In the genomic region with DNA sequence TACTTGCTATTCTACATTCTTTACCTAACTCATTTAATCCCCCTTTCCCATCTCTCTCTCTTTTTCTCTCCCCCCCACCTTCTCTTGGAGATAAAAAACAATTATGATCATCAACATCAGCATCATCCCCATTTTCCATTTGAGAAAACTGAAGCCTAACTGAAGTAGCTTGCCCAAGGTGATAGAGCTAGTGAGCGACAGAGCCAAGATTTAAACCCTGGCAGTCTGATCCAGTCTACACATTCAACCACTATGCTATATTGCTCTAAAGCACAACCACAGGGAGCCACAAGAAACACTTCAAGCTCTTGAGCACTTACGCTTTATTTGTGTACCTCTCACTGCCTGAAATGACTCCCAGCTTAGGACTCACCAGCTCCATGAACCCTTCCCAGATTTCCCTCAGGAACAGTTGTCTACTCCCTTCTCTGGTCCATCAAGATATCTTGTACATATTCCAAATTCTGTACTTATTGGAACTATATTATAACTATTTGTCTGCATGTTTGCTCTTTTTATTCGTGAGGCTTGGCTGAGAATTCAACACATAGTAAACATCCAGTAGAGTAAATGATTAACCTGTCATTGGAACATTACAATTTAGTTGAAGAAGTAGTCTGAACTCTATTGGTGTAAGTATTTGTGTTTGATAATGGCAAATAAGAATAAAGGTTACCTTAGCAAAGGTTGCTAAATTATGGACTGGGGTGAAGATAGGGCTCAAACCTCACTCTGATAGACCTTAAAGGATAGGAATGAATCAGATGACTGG, we compare ENCODE assay signal across 2 cellular contexts.
TF ChIP-seq lines count a peak whose summit lies in the region.

No MANE protein-coding gene starts in this region.

TF ChIP-seq in liver, 16 proteins besides CTCF, POLR2A, EP300 and RAD21:
- TF ChIP-seq, protein P1, sequence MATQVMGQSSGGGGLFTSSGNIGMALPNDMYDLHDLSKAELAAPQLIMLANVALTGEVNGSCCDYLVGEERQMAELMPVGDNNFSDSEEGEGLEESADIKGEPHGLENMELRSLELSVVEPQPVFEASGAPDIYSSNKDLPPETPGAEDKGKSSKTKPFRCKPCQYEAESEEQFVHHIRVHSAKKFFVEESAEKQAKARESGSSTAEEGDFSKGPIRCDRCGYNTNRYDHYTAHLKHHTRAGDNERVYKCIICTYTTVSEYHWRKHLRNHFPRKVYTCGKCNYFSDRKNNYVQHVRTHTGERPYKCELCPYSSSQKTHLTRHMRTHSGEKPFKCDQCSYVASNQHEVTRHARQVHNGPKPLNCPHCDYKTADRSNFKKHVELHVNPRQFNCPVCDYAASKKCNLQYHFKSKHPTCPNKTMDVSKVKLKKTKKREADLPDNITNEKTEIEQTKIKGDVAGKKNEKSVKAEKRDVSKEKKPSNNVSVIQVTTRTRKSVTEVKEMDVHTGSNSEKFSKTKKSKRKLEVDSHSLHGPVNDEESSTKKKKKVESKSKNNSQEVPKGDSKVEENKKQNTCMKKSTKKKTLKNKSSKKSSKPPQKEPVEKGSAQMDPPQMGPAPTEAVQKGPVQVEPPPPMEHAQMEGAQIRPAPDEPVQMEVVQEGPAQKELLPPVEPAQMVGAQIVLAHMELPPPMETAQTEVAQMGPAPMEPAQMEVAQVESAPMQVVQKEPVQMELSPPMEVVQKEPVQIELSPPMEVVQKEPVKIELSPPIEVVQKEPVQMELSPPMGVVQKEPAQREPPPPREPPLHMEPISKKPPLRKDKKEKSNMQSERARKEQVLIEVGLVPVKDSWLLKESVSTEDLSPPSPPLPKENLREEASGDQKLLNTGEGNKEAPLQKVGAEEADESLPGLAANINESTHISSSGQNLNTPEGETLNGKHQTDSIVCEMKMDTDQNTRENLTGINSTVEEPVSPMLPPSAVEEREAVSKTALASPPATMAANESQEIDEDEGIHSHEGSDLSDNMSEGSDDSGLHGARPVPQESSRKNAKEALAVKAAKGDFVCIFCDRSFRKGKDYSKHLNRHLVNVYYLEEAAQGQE (IDR thresholded peaks at IDR 0.05): no peak
- peak; percentile 32 for TF ChIP-seq FOXA1 (IDR thresholded peaks at IDR 0.05)
- peak; percentile 62 for TF ChIP-seq FOXA2 (IDR thresholded peaks at IDR 0.05)
- no peak for TF ChIP-seq EGR1 (IDR thresholded peaks at IDR 0.05; ENCODE audit: low read depth in 2 of 2)
- TF ChIP-seq RXRA (IDR thresholded peaks at IDR 0.05): peak; percentile 81 to 88
- peak; percentile 67 to 78 for TF ChIP-seq HNF4A (conservative IDR thresholded peaks at IDR 0.05)
- TF ChIP-seq HNF4G (IDR thresholded peaks at IDR 0.05): peak; percentile 53
- peak; percentile 81 for TF ChIP-seq SP1 (IDR thresholded peaks at IDR 0.05)
- TF ChIP-seq YY1 (IDR thresholded peaks at IDR 0.05): peak; percentile 47
- peak; percentile 29 to 47 for TF ChIP-seq JUND (IDR thresholded peaks at IDR 0.05)
- no peak for TF ChIP-seq NR2F2 (IDR thresholded peaks at IDR 0.05)

TF ChIP-seq in HepG2, 621 proteins besides CTCF, POLR2A, EP300 and RAD21:
- TF ChIP-seq MAZ (IDR thresholded peaks at IDR 0.05; ENCODE audit: borderline replicate concordance, low read depth, low read length): no peak
- TF ChIP-seq MAZ (CRISPR knock-in tag; IDR thresholded peaks at IDR 0.05; ENCODE audit: low read depth): no peak
- TF ChIP-seq, protein P2, sequence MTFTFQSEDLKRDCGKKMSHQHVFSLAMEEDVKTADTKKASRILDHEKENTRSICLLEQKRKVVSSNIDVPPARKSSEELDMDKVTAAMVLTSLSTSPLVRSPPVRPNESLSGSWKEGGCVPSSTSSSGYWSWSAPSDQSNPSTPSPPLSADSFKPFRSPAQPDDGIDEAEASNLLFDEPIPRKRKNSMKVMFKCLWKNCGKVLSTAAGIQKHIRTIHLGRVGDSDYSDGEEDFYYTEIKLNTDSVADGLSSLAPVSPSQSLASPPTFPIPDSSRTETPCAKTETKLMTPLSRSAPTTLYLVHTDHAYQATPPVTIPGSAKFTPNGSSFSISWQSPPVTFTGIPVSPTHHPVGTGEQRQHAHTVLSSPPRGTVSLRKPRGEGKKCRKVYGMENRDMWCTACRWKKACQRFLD (CRISPR knock-in tag; IDR thresholded peaks at IDR 0.05; ENCODE audit: borderline replicate concordance): no peak
- no peak for TF ChIP-seq RBAK (CRISPR knock-in tag; IDR thresholded peaks at IDR 0.05)
- TF ChIP-seq ZNF652 (CRISPR knock-in tag; IDR thresholded peaks at IDR 0.05; ENCODE audit: borderline replicate concordance, low read depth): no peak
- TF ChIP-seq MTF2 (CRISPR knock-in tag; IDR thresholded peaks at IDR 0.05; ENCODE audit: borderline replicate concordance): no peak
- no peak for TF ChIP-seq DNMT1 (CRISPR knock-in tag; IDR thresholded peaks at IDR 0.05)
- TF ChIP-seq ZNF430 (CRISPR knock-in tag; IDR thresholded peaks at IDR 0.05): no peak
- TF ChIP-seq, protein P3, sequence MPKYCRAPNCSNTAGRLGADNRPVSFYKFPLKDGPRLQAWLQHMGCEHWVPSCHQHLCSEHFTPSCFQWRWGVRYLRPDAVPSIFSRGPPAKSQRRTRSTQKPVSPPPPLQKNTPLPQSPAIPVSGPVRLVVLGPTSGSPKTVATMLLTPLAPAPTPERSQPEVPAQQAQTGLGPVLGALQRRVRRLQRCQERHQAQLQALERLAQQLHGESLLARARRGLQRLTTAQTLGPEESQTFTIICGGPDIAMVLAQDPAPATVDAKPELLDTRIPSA (CRISPR knock-in tag; IDR thresholded peaks at IDR 0.05; ENCODE audit: borderline replicate concordance): no peak
- no peak for TF ChIP-seq TBX2 (CRISPR knock-in tag; IDR thresholded peaks at IDR 0.05; ENCODE audit: borderline replicate concordance)
- TF ChIP-seq, protein P4, sequence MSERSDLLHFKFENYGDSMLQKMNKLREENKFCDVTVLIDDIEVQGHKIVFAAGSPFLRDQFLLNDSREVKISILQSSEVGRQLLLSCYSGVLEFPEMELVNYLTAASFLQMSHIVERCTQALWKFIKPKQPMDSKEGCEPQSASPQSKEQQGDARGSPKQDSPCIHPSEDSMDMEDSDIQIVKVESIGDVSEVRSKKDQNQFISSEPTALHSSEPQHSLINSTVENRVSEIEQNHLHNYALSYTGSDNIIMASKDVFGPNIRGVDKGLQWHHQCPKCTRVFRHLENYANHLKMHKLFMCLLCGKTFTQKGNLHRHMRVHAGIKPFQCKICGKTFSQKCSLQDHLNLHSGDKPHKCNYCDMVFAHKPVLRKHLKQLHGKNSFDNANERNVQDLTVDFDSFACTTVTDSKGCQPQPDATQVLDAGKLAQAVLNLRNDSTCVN (CRISPR knock-in tag; IDR thresholded peaks at IDR 0.05; ENCODE audit: borderline replicate concordance): no peak
